ENCODE assay signal across 10 cellular contexts in genomic region chr16:31331807-31332301, GRCh38. TPM values are rescaled to one million over a fixed set of nuclear protein-coding genes. Genes with fewer than 3 reads are reported as not detected.
DNase-seq lines count a peak whose midpoint lies in the region; ATAC-seq and TF ChIP-seq lines count a peak whose summit lies in the region.
"Had no signal": no experiment of that assay in that cellular context is flagged by ENCODE, and none has a peak within 500 bp of the region (broad histone marks: within the 10 kb centered on the region; RNA-seq: fewer than 3 reads in every experiment).

No MANE protein-coding gene starts in this region.

- POLR2A ChIA-PET in activated CD8-positive, alpha-beta T cell treated with anti-CD3 and anti-CD28 coated beads for 36 hours (lab: Charles Lee), result no interaction called here
- POLR2A ChIA-PET in PC-3 (lab: Charles Lee; ENCODE audit: unreplicated experiment), result no interaction called here

- no peak for TF ChIP-seq EP300 in suprapubic skin (IDR thresholded peaks at IDR 0.05)

- H3K27ac ChIP-seq in suprapubic skin (no peak overlapping the region), PC-3 (ENCODE audit: low read length) (no peak overlapping the region)
- H3K27ac ChIP-seq: SJCRH30 had no signal

- H3K9me3 ChIP-seq in suprapubic skin (no peaks in the 10 kb centered on the region), PC-3 (ENCODE audit: low read length) (no peaks in the 10 kb centered on the region)
- H3K9me3 ChIP-seq: SJCRH30 had no signal

- peak overlapping the region; percentile 76 for H3K4me3 Mint-ChIP-seq in activated naive CD4-positive, alpha-beta T cell treated with anti-CD3 and anti-CD28 coated beads, Interleukin-2, amount 10 ng/mL, durations not matched to agents 7 days and 5 days
- H3K4me3 Mint-ChIP-seq in activated CD8-positive, alpha-beta T cell treated with anti-CD3 and anti-CD28 coated beads for 36 hours, result peak overlapping the region; percentile 71

- BruUV-seq in PC-3 (replicated peaks; lab: Mats Ljungman, UMichigan), result no TSS peak

- H3K27me3 Mint-ChIP-seq in activated naive CD4-positive, alpha-beta T cell treated with anti-CD3 and anti-CD28 coated beads, Interleukin-2, amount 10 ng/mL, durations not matched to agents 7 days and 5 days, result peaks cover 51% of the 10 kb centered on the region
- H3K27me3 Mint-ChIP-seq in activated CD8-positive, alpha-beta T cell treated with anti-CD3 and anti-CD28 coated beads for 36 hours, result peaks cover 2% of the 10 kb centered on the region

- H3K9me2 ChIP-seq in PC-3 (replicated peaks; ENCODE audit: low read length), result no peaks in the 10 kb centered on the region

- no peak overlapping the region for H3K27ac Mint-ChIP-seq in activated naive CD4-positive, alpha-beta T cell treated with anti-CD3 and anti-CD28 coated beads, Interleukin-2, amount 10 ng/mL, durations not matched to agents 7 days and 5 days
- H3K27ac Mint-ChIP-seq in activated CD8-positive, alpha-beta T cell treated with anti-CD3 and anti-CD28 coated beads for 36 hours, result no peak overlapping the region

- H3K79me2 ChIP-seq in PC-3 (ENCODE audit: low read length), result no peaks in the 10 kb centered on the region

- no peaks in the 10 kb centered on the region for H3K9me3 Mint-ChIP-seq in activated naive CD4-positive, alpha-beta T cell treated with anti-CD3 and anti-CD28 coated beads, Interleukin-2, amount 10 ng/mL, durations not matched to agents 7 days and 5 days
- H3K9me3 Mint-ChIP-seq in activated CD8-positive, alpha-beta T cell treated with anti-CD3 and anti-CD28 coated beads for 36 hours, result no peaks in the 10 kb centered on the region

- no peak overlapping the region for H3K4me2 ChIP-seq in PC-3 (ENCODE audit: low read length)

- H3F3A ChIP-seq in PC-3 (ENCODE audit: low read length, unreplicated experiment), result no peaks in the 10 kb centered on the region

- no peaks in the 10 kb centered on the region for H3K36me3 ChIP-seq in suprapubic skin
- no peaks in the 10 kb centered on the region for H3K36me3 ChIP-seq in PC-3 (ENCODE audit: low read depth, low read length)
- H3K36me3 ChIP-seq: SJCRH30 had no signal

- H3K4me1 Mint-ChIP-seq in activated naive CD4-positive, alpha-beta T cell treated with anti-CD3 and anti-CD28 coated beads, Interleukin-2, amount 10 ng/mL, durations not matched to agents 7 days and 5 days, result peaks cover 42% of the 10 kb centered on the region
- H3K4me1 Mint-ChIP-seq in activated CD8-positive, alpha-beta T cell treated with anti-CD3 and anti-CD28 coated beads for 36 hours (ENCODE audit: low read depth), result peaks cover 16% of the 10 kb centered on the region

- CTCF ChIA-PET in activated naive CD4-positive, alpha-beta T cell treated with anti-CD3 and anti-CD28 coated beads, Interleukin-2, amount 10 ng/mL, durations not matched to agents 7 days and 5 days (lab: Charles Lee), result interaction anchor here (1.3 to 1.4 kb wide), 3 partner anchors 51 to 131 kb away, joined by 3 to 4 read pairs (median 3); no protein-coding TSS in a partner anchor
- CTCF ChIA-PET in activated CD8-positive, alpha-beta T cell treated with anti-CD3 and anti-CD28 coated beads for 36 hours (lab: Charles Lee), result interaction anchor here (0.7 kb wide), 1 partner anchor 129 kb away, joined by 3 read pairs; no protein-coding TSS in a partner anchor
- CTCF ChIA-PET in PC-3 (lab: Charles Lee), result no interaction called here

- peaks cover 19% of the 10 kb centered on the region for H3K4me1 ChIP-seq in suprapubic skin
- H3K4me1 ChIP-seq in PC-3 (ENCODE audit: insufficient read depth, low read length), result no peaks in the 10 kb centered on the region
- H3K4me1 ChIP-seq: SJCRH30 had no signal

- no peaks in the 10 kb centered on the region for H4K20me1 ChIP-seq in PC-3 (ENCODE audit: low read length)

- DNase-seq in activated naive CD4-positive, alpha-beta T cell treated with anti-CD3 and anti-CD28 coated beads, Interleukin-2, amount 10 ng/mL, durations not matched to agents 7 days and 5 days, result no peak
- no peak for DNase-seq in activated naive CD4-positive, alpha-beta T cell treated with anti-CD3 and anti-CD28 coated beads, Interleukin-2, amount 50 U/mL, for 16 hours
- DNase-seq in activated CD8-positive, alpha-beta T cell treated with anti-CD3 and anti-CD28 coated beads for 36 hours, result no peak
- DNase-seq in iPS-NIHi7 (ENCODE audit: extremely low spot score) (peak; percentile 5), suprapubic skin (ENCODE audit: low spot score in 2 of 2) (no peak), PC-3 (no peak), NCI-H1048 (lab: John Stamatoyannopoulos, UW) (no peak)
- no peak for DNase-seq in NK-92 treated with Interleukin-12 subunit alpha and Interleukin-12 subunit beta, amount 100 ng/mL, for 24 hours (lab: John Stamatoyannopoulos, UW)
- DNase-seq: AML-193, SJCRH30 had no signal

- H3K36me3 Mint-ChIP-seq in activated naive CD4-positive, alpha-beta T cell treated with anti-CD3 and anti-CD28 coated beads, Interleukin-2, amount 10 ng/mL, durations not matched to agents 7 days and 5 days, result peaks cover 23% of the 10 kb centered on the region
- no peaks in the 10 kb centered on the region for H3K36me3 Mint-ChIP-seq in activated CD8-positive, alpha-beta T cell treated with anti-CD3 and anti-CD28 coated beads for 36 hours (ENCODE audit: low read depth)

- H3K9ac ChIP-seq in PC-3 (ENCODE audit: low read length), result no peak overlapping the region

- TF ChIP-seq POLR2A in suprapubic skin (IDR thresholded peaks at IDR 0.05), result no peak

- peak overlapping the region; percentile 46 for H3K4me3 ChIP-seq in suprapubic skin
- no peak overlapping the region for H3K4me3 ChIP-seq in PC-3 (ENCODE audit: low read length)
- H3K4me3 ChIP-seq: SJCRH30 had no signal

- no peak overlapping the region for H2AFZ ChIP-seq in PC-3 (ENCODE audit: low read length)

- intact Hi-C loops in activated CD8-positive, alpha-beta T cell treated with anti-CD3 and anti-CD28 coated beads for 36 hours (cut with micrococcal nuclease), result no loop called here
- intact Hi-C loops in PC-3 (cut with micrococcal nuclease), result no loop called here

- ATAC-seq in activated CD8-positive, alpha-beta T cell treated with anti-CD3 and anti-CD28 coated beads for 36 hours, result no peak
- ATAC-seq in PC-3, result no peak

- no peak for TF ChIP-seq CTCF in activated CD8-positive, alpha-beta T cell treated with anti-CD3 and anti-CD28 coated beads for 36 hours (IDR thresholded peaks at IDR 0.05)
- TF ChIP-seq CTCF in suprapubic skin (IDR thresholded peaks at IDR 0.05) (no peak), PC-3 (conservative IDR thresholded peaks at IDR 0.05; ENCODE audit: low read depth, low read length) (no peak)

- WGBS in suprapubic skin, result 76% methylated on average over 20 of the region's 23 CpGs

- H3K27me3 ChIP-seq in suprapubic skin (peaks cover 45% of the 10 kb centered on the region), PC-3 (ENCODE audit: low read length) (peaks cover 43% of the 10 kb centered on the region)
- H3K27me3 ChIP-seq: SJCRH30 had no signal

RNA-seq across cellular contexts. Expression of gene ITGAX, which starts 23.1 kb away (rescaled TPM):
- 1 to 10 TPM; 4.4 to 5.4 TPM for total RNA-seq in activated CD8-positive, alpha-beta T cell treated with anti-CD3 and anti-CD28 coated beads for 36 hours
- total RNA-seq in suprapubic skin, result 1 to 10 TPM in 3 of 4 donors, not detected in 1; 1.1 to 2.0 (median 1.2) TPM
- not detected in 2 replicates for total RNA-seq in PC-3 (2014; rRNA removed)
- total RNA-seq: SJCRH30 had no signal
